In the genomic region with DNA sequence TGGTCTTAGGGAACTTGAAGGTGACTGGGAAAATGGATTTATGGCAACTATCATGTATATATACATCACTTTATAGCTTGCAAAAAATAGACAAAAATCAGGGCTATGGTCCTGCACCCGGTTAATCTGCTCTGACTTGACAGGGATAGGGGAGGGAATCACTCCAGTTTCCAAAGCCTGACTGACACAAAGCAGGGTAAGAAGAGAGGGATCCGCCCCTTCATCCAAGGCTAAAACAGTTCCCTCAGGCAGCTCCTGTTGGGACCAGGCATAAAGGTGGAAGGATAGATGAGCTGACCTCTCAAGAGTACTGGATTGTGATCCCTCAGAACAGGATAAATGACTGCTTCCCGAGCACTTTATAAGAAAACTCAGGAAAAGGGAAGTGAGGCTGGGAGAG, we compare ENCODE assay signal across 9 cellular contexts. TPM values are rescaled to one million over a fixed set of nuclear protein-coding genes. Genes with fewer than 3 reads are reported as not detected.
DNase-seq lines count a peak whose midpoint lies in the region; ATAC-seq and TF ChIP-seq lines count a peak whose summit lies in the region.
"Had no signal": no experiment of that assay in that cellular context is flagged by ENCODE, and none has a peak within 500 bp of the region (broad histone marks: within the 10 kb centered on the region; RNA-seq: fewer than 3 reads in every experiment).

No MANE protein-coding gene starts in this region.

- POLR2A ChIA-PET in GM10248 (lab: Yijun Ruan, JAX), result interaction anchor here (1.0 to 1.4 kb wide), 3 partner anchors 10 to 395 kb away, joined by 3 to 10 read pairs (median 3); no protein-coding TSS in a partner anchor

- 75 to 80% methylated on average over 3 of the region's 3 CpGs for WGBS in sigmoid colon, 2 donors

- no peak for ATAC-seq in HG03460 (IDR thresholded peaks at IDR 0.05; ENCODE audit: unreplicated experiment)

- H3K27me3 ChIP-seq in Peyer's patch (no peaks in the 10 kb centered on the region), sigmoid colon (no peaks in the 10 kb centered on the region)
- H3K27me3 ChIP-seq: left lung had no signal

- DNase-seq in Peyer's patch (no peak), endothelial cell (ENCODE audit: low spot score) (no peak), sigmoid colon (no peak), GM10248 (ENCODE audit: extremely low spot score) (no peak), COR-L47 (lab: John Stamatoyannopoulos, UW) (no peak)
- DNase-seq in stimulated activated CD4-positive, alpha-beta T cell treated with anti-CD3 and anti-CD28 coated beads, Interleukin-4, amount 100 ng/mL, for 24 hours, result no peak
- DNase-seq: left lung had no signal

- H3K27ac ChIP-seq in Peyer's patch (peak overlapping the region; percentile 70 to 86 (median 82)), sigmoid colon (peak overlapping the region; percentile 86 to 88 (median 87))

- H3K27ac Mint-ChIP-seq in endothelial cell (ENCODE audit: unreplicated experiment), result peak overlapping the region; percentile 100

- TF ChIP-seq CTCF in GM12875 (IDR thresholded peaks at IDR 0.05; ENCODE audit: borderline replicate concordance, insufficient read depth, low read depth, low read length) (no peak), Peyer's patch (IDR thresholded peaks at IDR 0.05) (no peak), endothelial cell (IDR thresholded peaks at IDR 0.05; ENCODE audit: unreplicated experiment) (no peak), sigmoid colon (IDR thresholded peaks at IDR 0.05) (no peak), GM10248 (IDR thresholded peaks at IDR 0.05; ENCODE audit: control extremely low read depth, extremely low read depth, low read depth, missing control alignments) (no peak)

- peaks cover 50% of the 10 kb centered on the region for H3K4me1 Mint-ChIP-seq in endothelial cell (ENCODE audit: unreplicated experiment)

- H3K27me3 Mint-ChIP-seq in endothelial cell (ENCODE audit: unreplicated experiment), result peaks cover 35% of the 10 kb centered on the region

- CTCF ChIA-PET in GM10248 (lab: Yijun Ruan, JAX), result interaction anchor here (0.8 to 5.2 kb wide), 11 partner anchors 15 to 285 kb away, joined by 3 to 22 read pairs (median 5); partner anchors contain the start of genes FLAD1 and SHC1

- no peaks in the 10 kb centered on the region for H3K9me3 ChIP-seq in Peyer's patch
- no peaks in the 10 kb centered on the region for H3K9me3 ChIP-seq in sigmoid colon
- H3K9me3 ChIP-seq: left lung had no signal

- H3K36me3 Mint-ChIP-seq in endothelial cell (ENCODE audit: low read depth, unreplicated experiment), result peaks cover 21% of the 10 kb centered on the region

- no peak for TF ChIP-seq EP300 in sigmoid colon (IDR thresholded peaks at IDR 0.05)

- H3K4me3 ChIP-seq in GM12875 (ENCODE audit: low read depth, low read length) (peak overlapping the region; percentile 0), Peyer's patch (peak overlapping the region; percentile 13 to 70 (median 58)), sigmoid colon (peak overlapping the region in 2 of 4 donors; percentile 60 to 62)

- H3K9me3 Mint-ChIP-seq in endothelial cell (ENCODE audit: unreplicated experiment), result no peaks in the 10 kb centered on the region

- peak overlapping the region; percentile 98 for H3K4me3 Mint-ChIP-seq in endothelial cell (ENCODE audit: unreplicated experiment)

- TF ChIP-seq POLR2A in Peyer's patch (IDR thresholded peaks at IDR 0.05) (no peak), sigmoid colon (IDR thresholded peaks at IDR 0.05) (no peak)

- H3K36me3 ChIP-seq in Peyer's patch (peaks cover 0 to 33% (median 0%) of the 10 kb centered on the region in 3 donors), sigmoid colon (peaks cover 21 to 34% (median 26%) of the 10 kb centered on the region in 4 donors)

- H3K4me1 ChIP-seq in Peyer's patch (peaks cover 0 to 55% (median 28%) of the 10 kb centered on the region in 4 donors), sigmoid colon (peaks cover 0 to 60% (median 56%) of the 10 kb centered on the region in 4 donors)

- intact Hi-C loops in sigmoid colon (cut with DNase I), result no loop called here

RNA-seq across cellular contexts. Expression of gene PBXIP1, which starts 1.4 kb away (rescaled TPM):
- 100 to 1,000 TPM in 3 of 4 donors, 10 to 100 TPM in 1; 66.6 to 117 (median 109) TPM for total RNA-seq in Peyer's patch
- total RNA-seq in endothelial cell (ENCODE audit: unreplicated experiment), result 82.1 TPM
- total RNA-seq in sigmoid colon, result 100 to 1,000 TPM; 178 to 251 (median 201) TPM
- polyA plus RNA-seq in sigmoid colon, result 10 to 100 TPM in 2 of 3 donors, 1 to 10 TPM in 1; 8.3 to 66.2 (median 13.2) TPM

RNA-seq across cellular contexts. Expression of gene PYGO2, which starts 7.0 kb away (rescaled TPM):
- total RNA-seq in Peyer's patch (10 to 100 TPM; 32.2 to 48.9 (median 34.2) TPM), endothelial cell (ENCODE audit: unreplicated experiment) (49.8 TPM), sigmoid colon (10 to 100 TPM; 15.0 to 23.3 (median 16.6) TPM)
- 10 to 100 TPM; 13.6 to 26.9 (median 16.8) TPM for polyA plus RNA-seq in sigmoid colon

RNA-seq across cellular contexts. Expression of gene SHC1, which starts 16.0 kb away (rescaled TPM):
- total RNA-seq in Peyer's patch (100 to 1,000 TPM in 2 of 4 donors, 10 to 100 TPM in 2; 56.9 to 150 (median 104) TPM), endothelial cell (ENCODE audit: unreplicated experiment) (915 TPM), sigmoid colon (10 to 100 TPM; 49.2 to 80.4 (median 57.0) TPM)
- 10 to 100 TPM; 58.5 to 75.2 (median 63.1) TPM for polyA plus RNA-seq in sigmoid colon

RNA-seq across cellular contexts. Expression of gene PMVK, which starts 18.0 kb away (rescaled TPM):
- total RNA-seq in Peyer's patch (10 to 100 TPM in 3 of 4 donors, 1 to 10 TPM in 1; 5.0 to 20.1 (median 19.2) TPM), endothelial cell (ENCODE audit: unreplicated experiment) (26.7 TPM), sigmoid colon (10 to 100 TPM; 11.1 to 19.6 (median 13.7) TPM)
- 10 to 100 TPM; 53.1 to 54.1 (median 53.2) TPM for polyA plus RNA-seq in sigmoid colon

RNA-seq across cellular contexts. Expression of gene CKS1B, which starts 19.9 kb away (rescaled TPM):
- total RNA-seq in Peyer's patch, result 10 to 100 TPM; 20.3 to 39.1 (median 26.5) TPM
- 48.3 TPM for total RNA-seq in endothelial cell (ENCODE audit: unreplicated experiment)
- 10 to 100 TPM; 10.2 to 35.7 (median 25.7) TPM for total RNA-seq in sigmoid colon
- polyA plus RNA-seq in sigmoid colon, result 100 to 1,000 TPM in 1 of 3 donors, 10 to 100 TPM in 2; 73.3 to 104 (median 95.5) TPM
